8 cellular contexts compared by ENCODE assay signal in the genomic region with DNA sequence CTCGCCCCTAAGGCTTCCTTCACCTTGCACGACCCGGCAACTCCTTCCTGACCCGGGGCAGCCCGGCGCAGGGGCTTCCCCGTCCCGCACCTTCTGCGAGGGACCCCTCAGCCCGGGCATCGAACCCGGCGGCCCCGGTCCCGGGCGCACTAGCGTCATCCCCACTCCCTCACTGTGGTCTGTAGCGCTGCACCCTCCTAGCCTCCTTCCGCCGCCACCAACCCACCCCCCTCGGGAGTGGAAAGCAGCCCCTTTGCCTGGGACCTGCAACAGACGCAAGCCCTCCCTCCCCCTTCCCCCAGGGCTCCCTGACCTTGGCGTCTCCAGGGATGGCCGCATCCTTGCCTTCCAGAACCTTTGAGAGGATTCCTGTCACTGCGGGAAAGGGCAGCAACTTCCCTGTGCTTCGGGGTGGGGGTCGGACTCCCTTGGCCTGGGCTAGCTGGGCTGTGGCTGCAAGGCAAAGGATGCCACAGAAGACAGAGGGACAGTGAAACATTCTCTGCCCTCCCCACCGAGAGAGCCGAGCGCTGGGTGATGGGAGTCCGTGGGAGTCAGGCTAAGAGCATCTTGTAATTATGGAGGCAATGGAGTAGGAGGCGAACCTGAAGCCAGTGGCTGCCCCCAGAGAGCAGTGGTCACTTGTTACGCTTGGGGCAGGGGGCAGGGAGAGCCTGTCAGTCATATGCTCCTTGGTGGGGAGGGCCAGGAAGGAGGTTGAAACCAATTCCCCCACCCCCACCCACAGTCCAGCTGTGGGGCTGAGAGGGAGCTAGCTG. TPM values are rescaled to one million over a fixed set of nuclear protein-coding genes. Genes with fewer than 3 reads are reported as not detected.
DNase-seq lines count a peak whose midpoint lies in the region; ATAC-seq and TF ChIP-seq lines count a peak whose summit lies in the region.

No MANE protein-coding gene starts in this region.

- peaks cover 35% of the 10 kb centered on the region for H3K27me3 Mint-ChIP-seq in T-helper 2 cell treated with Interferon-gamma antibody and Interleukin-4, amounts not matched to agents 5 μg/mL and 100 μg/mL, for 36 hours (ENCODE audit: low read depth)

- H3K27me3 ChIP-seq in prostate gland (replicated peaks; ENCODE audit: insufficient read depth): no peaks in the 10 kb centered on the region

- TF ChIP-seq CTCF in RWPE1 (conservative IDR thresholded peaks at IDR 0.05; ENCODE audit: low read depth): no peak
- TF ChIP-seq CTCF in fibroblast of mammary gland (conservative IDR thresholded peaks at IDR 0.05; ENCODE audit: control insufficient read depth, insufficient read depth, low read depth, low read length): no peak
- TF ChIP-seq CTCF in prostate gland (IDR thresholded peaks at IDR 0.05): no peak

- CTCF ChIA-PET in RWPE1 (lab: Yijun Ruan, JAX): no interaction called here

- H3K4me3 Mint-ChIP-seq in T-helper 2 cell treated with Interferon-gamma antibody and Interleukin-4, amounts not matched to agents 5 μg/mL and 100 μg/mL, for 36 hours: peak overlapping the region; percentile 59

- DNase-seq in T-helper 2 cell treated with Interferon-gamma antibody and Interleukin-4, amounts not matched to agents 5 μg/mL and 100 μg/mL, for 36 hours (ENCODE audit: low spot score): no peak
- DNase-seq in T-helper 2 cell (no peak), RWPE1 (ENCODE audit: low spot score) (no peak), fibroblast of mammary gland (ENCODE audit: low read depth) (no peak), prostate gland (ENCODE audit: low spot score) (no peak), cerebellar nuclear complex (lab: John Stamatoyannopoulos, UW) (no peak)

- H3K4me1 Mint-ChIP-seq in T-helper 2 cell treated with Interferon-gamma antibody and Interleukin-4, amounts not matched to agents 5 μg/mL and 100 μg/mL, for 36 hours (ENCODE audit: low read depth): peaks cover 4% of the 10 kb centered on the region

- intact Hi-C loops in prostate gland (cut with DNase I): no loop called here

- H3K36me3 ChIP-seq in prostate gland: peaks cover 9 to 17% of the 10 kb centered on the region in 2 donors

- no peaks in the 10 kb centered on the region for H3K4me1 ChIP-seq in prostate gland (replicated peaks)

- 5% methylated on average over 33 of the region's 33 CpGs for WGBS in prostate gland

- ATAC-seq in HG02623 (IDR thresholded peaks at IDR 0.05; ENCODE audit: unreplicated experiment) (no peak), GM18867 (IDR thresholded peaks at IDR 0.05; ENCODE audit: unreplicated experiment) (no peak)

- TF ChIP-seq POLR2A in prostate gland (IDR thresholded peaks at IDR 0.05): no peak

- peaks cover 20% of the 10 kb centered on the region for H3K36me3 Mint-ChIP-seq in T-helper 2 cell treated with Interferon-gamma antibody and Interleukin-4, amounts not matched to agents 5 μg/mL and 100 μg/mL, for 36 hours (ENCODE audit: low read depth)

- H3K4me3 ChIP-seq in fibroblast of mammary gland (ENCODE audit: control insufficient read depth, low read depth, low read length) (peak overlapping the region; percentile 48), prostate gland (peak overlapping the region; percentile 46 to 52)

- POLR2A ChIA-PET in RWPE1 (lab: Yijun Ruan, JAX; ENCODE audit: low non-redundant PET): interaction anchor here (0.6 kb wide), 1 partner anchor 17 kb away, joined by 9 read pairs; no protein-coding TSS in a partner anchor

- no peaks in the 10 kb centered on the region for H3K9me3 Mint-ChIP-seq in T-helper 2 cell treated with Interferon-gamma antibody and Interleukin-4, amounts not matched to agents 5 μg/mL and 100 μg/mL, for 36 hours

- H3K27ac Mint-ChIP-seq in T-helper 2 cell treated with Interferon-gamma antibody and Interleukin-4, amounts not matched to agents 5 μg/mL and 100 μg/mL, for 36 hours: no peak overlapping the region

- no peaks in the 10 kb centered on the region for H3K9me3 ChIP-seq in prostate gland

- H3K27ac ChIP-seq in RWPE1: peak overlapping the region; percentile 70
- H3K27ac ChIP-seq in prostate gland: no peak overlapping the region

RNA-seq across cellular contexts. Expression of a gene that starts 0.8 kb away (rescaled TPM):
- total RNA-seq in prostate gland: 10 to 100 TPM; 18.7 to 44.5 TPM

RNA-seq across cellular contexts. Expression of a gene that starts 11.1 kb away (rescaled TPM):
- 100 to 1,000 TPM; 106 to 122 TPM for total RNA-seq in prostate gland

RNA-seq across cellular contexts. Expression of a gene that starts 18.7 kb away (rescaled TPM):
- 100 to 1,000 TPM; 147 to 181 TPM for total RNA-seq in prostate gland

RNA-seq across cellular contexts. Expression of a gene that starts 26.9 kb away (rescaled TPM):
- 10 to 100 TPM in 1 of 2 donors, 1 to 10 TPM in 1; 3.3 to 19.4 TPM for total RNA-seq in prostate gland

RNA-seq across cellular contexts. Expression of a gene that starts 46.4 kb away (rescaled TPM):
- total RNA-seq in prostate gland: 1 to 10 TPM in 1 of 2 donors, under 1 TPM in 1; 0.51 to 1.2 TPM
